ENCODE assay signal across 8 cellular contexts in the genomic region with DNA sequence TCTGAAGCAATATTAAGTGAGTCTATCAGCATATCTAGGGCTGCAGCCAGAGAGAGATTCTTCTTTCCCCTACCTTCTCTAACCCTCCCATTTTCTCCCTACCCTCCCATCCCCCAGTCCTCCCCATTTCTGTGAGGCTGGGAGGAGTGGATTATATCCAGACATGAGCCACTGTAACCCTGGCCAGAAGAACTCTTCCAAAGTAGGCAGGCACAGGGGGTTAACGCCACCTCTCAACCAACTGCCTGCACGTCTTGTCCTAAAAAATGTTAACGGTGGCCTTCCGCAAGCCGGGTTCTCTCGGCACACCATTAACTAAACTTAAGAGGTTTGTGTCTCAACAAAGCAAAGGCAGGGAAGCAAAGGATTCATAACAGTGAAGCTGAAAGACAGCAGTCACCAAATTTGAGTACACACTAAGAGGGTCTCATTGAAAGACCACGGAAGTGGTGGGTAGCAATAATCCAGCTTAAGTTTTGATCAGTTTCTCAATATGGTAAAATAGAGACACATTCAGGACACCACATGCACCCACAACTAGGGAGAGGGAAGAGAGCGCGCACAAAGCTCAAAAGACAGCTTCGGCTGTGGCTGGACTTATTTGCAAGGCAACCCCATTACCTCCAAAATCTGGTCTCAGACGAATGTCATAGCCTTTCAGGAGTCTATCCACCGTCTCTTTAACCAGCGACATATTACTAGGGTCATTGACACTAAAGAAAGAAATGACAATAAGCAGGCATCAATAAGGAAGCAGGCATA. TPM values are rescaled to one million over a fixed set of nuclear protein-coding genes. Genes with fewer than 3 reads are reported as not detected.
DNase-seq lines count a peak whose midpoint lies in the region; ATAC-seq and TF ChIP-seq lines count a peak whose summit lies in the region.

No MANE protein-coding gene starts in this region.

- peak; percentile 14 for ATAC-seq in GM21717 (IDR thresholded peaks at IDR 0.05; ENCODE audit: unreplicated experiment)

- H3K4me3 Mint-ChIP-seq in activated naive CD8-positive, alpha-beta T cell = peak overlapping the region; percentile 86
- peak overlapping the region; percentile 89 for H3K4me3 Mint-ChIP-seq in neural crest cell

- DNase-seq in GM06990 (ENCODE audit: extremely low read depth, insufficient read length) = no peak
- DNase-seq in neural crest cell (ENCODE audit: low read depth, low spot score) = peak; percentile 2
- DNase-seq in GM19240 (ENCODE audit: insufficient read length, low spot score) = no peak
- DNase-seq in stimulated activated CD4-positive, alpha-beta T cell treated with anti-CD3 and anti-CD28 coated beads, Interleukin-15, amount 100 ng/mL, for 24 hours = no peak
- no peak for DNase-seq in NCI-H524 treated with DMSO at 0.1 percent for 48 hours (lab: John Stamatoyannopoulos, UW)
- no peak for DNase-seq in HEK293T (ENCODE audit: extremely low spot score)

- peaks cover 3% of the 10 kb centered on the region for H3K9me3 Mint-ChIP-seq in activated naive CD8-positive, alpha-beta T cell (ENCODE audit: low read depth)
- no peaks in the 10 kb centered on the region for H3K9me3 Mint-ChIP-seq in neural crest cell

- TF ChIP-seq CTCF in GM06990 (IDR thresholded peaks at IDR 0.05; ENCODE audit: insufficient read depth, low read length, poor library complexity, severe bottlenecking) (no peak), neural crest cell (conservative IDR thresholded peaks at IDR 0.05) (no peak)

- no peak overlapping the region for H3K27ac Mint-ChIP-seq in activated naive CD8-positive, alpha-beta T cell
- H3K27ac Mint-ChIP-seq in neural crest cell (ENCODE audit: unreplicated experiment) = no peak overlapping the region

- CTCF ChIA-PET in HEK293T (lab: Yijun Ruan, JAX) = interaction anchor here (0.6 kb wide), 1 partner anchor 16 kb away, joined by 3 read pairs; no protein-coding TSS in a partner anchor

- H3K4me3 ChIP-seq in GM06990 (replicated peaks; ENCODE audit: low read depth, low read length) = peak overlapping the region; percentile 61

- H3K4me1 Mint-ChIP-seq in activated naive CD8-positive, alpha-beta T cell (ENCODE audit: low read depth) = peaks cover 17% of the 10 kb centered on the region
- H3K4me1 Mint-ChIP-seq in neural crest cell = peaks cover 24% of the 10 kb centered on the region

- H3K36me3 ChIP-seq in GM06990 (ENCODE audit: control insufficient read depth, insufficient read depth, low read length) = no peaks in the 10 kb centered on the region

- POLR2A ChIA-PET in HEK293T (lab: Yijun Ruan, JAX) = no interaction called here

- H3K27me3 ChIP-seq in GM06990 (replicated peaks; ENCODE audit: control insufficient read depth, insufficient read depth, low read length) = peaks cover 2% of the 10 kb centered on the region

- peaks cover 48% of the 10 kb centered on the region for H3K27me3 Mint-ChIP-seq in activated naive CD8-positive, alpha-beta T cell
- H3K27me3 Mint-ChIP-seq in neural crest cell (ENCODE audit: low read depth) = peaks cover 91% of the 10 kb centered on the region

- H3K36me3 Mint-ChIP-seq in activated naive CD8-positive, alpha-beta T cell = no peaks in the 10 kb centered on the region
- no peaks in the 10 kb centered on the region for H3K36me3 Mint-ChIP-seq in neural crest cell (ENCODE audit: low read depth)

TF ChIP-seq in HEK293T, 16 proteins besides CTCF, POLR2A, EP300 and RAD21:
- no peak for TF ChIP-seq ELF4 (IDR thresholded peaks at IDR 0.05)
- no peak for TF ChIP-seq ARNT (IDR thresholded peaks at IDR 0.05)
- no peak for TF ChIP-seq ZNF384 (IDR thresholded peaks at IDR 0.05)

RNA-seq across cellular contexts. Expression of a gene that starts 0.6 kb away (rescaled TPM):
- total RNA-seq in neural crest cell = 0.05 and 0.21 TPM in 2 replicates
